10 cellular contexts compared by ENCODE assay signal in the genomic region with DNA sequence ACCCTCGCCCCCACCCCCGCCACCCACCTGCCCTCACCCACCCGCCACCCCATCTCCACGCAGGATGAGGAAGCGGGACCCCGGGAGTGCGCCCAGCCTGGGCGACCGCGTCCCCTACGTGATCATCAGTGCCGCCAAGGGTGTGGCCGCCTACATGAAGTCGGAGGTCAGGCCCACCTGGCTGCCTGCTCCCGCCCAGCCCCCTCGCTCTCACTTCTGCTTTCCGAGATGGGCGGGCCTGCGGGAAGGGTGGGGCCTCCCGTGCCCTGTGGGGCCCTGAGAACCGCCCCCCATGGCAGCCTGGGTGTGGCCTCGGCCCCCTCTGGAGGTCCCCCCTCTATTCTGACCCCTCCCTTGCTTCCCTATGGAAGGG. TPM values are rescaled to one million over a fixed set of nuclear protein-coding genes. Genes with fewer than 3 reads are reported as not detected.
DNase-seq lines count a peak whose midpoint lies in the region; ATAC-seq and TF ChIP-seq lines count a peak whose summit lies in the region.
"Had no signal": no experiment of that assay in that cellular context is flagged by ENCODE, and none has a peak within 500 bp of the region (broad histone marks: within the 10 kb centered on the region; RNA-seq: fewer than 3 reads in every experiment).

No MANE protein-coding gene starts in this region.

- no peak for TF ChIP-seq EP300 in gastroesophageal sphincter (IDR thresholded peaks at IDR 0.05)

- no peaks in the 10 kb centered on the region for H3K36me3 ChIP-seq in gastroesophageal sphincter

- H3K27ac ChIP-seq in HL-60 (replicated peaks) (peak overlapping the region; percentile 14; the same call in 1 of the 2 replicates), gastroesophageal sphincter (no peak overlapping the region)

- H3K27me3 ChIP-seq in HL-60 (ENCODE audit: insufficient read depth, poor library complexity, severe bottlenecking) (no peaks in the 10 kb centered on the region), gastroesophageal sphincter (peaks cover 47% of the 10 kb centered on the region)

- no peak for TF ChIP-seq POLR2A in gastroesophageal sphincter (IDR thresholded peaks at IDR 0.05)

- H3K4me3 ChIP-seq in GM12865 (ENCODE audit: low read depth, low read length): peak overlapping the region; percentile 65
- H3K4me3 ChIP-seq in HL-60 (replicated peaks; ENCODE audit: insufficient read depth, low read length): no peak overlapping the region
- H3K4me3 ChIP-seq in gastroesophageal sphincter: no peak overlapping the region

- DNase-seq in GM12865 (ENCODE audit: low read depth): peak; percentile 97
- peak; percentile 73 to 81 for DNase-seq in HL-60 (ENCODE audit: low read depth in 1 of 2, low spot score in 1 of 2)
- no peak for DNase-seq in NK-92 (lab: John Stamatoyannopoulos, UW; ENCODE audit: unreplicated experiment)
- DNase-seq in activated CD4-positive, alpha-beta T cell treated with anti-CD3 and anti-CD28 coated beads for 1 hour: no peak
- DNase-seq in NCI-H526 treated with DMSO at 0.1 percent for 48 hours (lab: John Stamatoyannopoulos, UW): no peak
- DNase-seq: DMS 273 treated with DMSO at 0.1 percent for 48 hours had no signal

- TF ChIP-seq CTCF in GM12865 (IDR thresholded peaks at IDR 0.05; ENCODE audit: insufficient read depth, low read depth, low read length, missing control alignments): no peak
- TF ChIP-seq CTCF in HL-60 (IDR thresholded peaks at IDR 0.05; ENCODE audit: insufficient read depth, low read length): no peak
- no peak for TF ChIP-seq CTCF in gastroesophageal sphincter (IDR thresholded peaks at IDR 0.05)

- H3K4me1 ChIP-seq in gastroesophageal sphincter: peaks cover 0 to 17% (median 4%) of the 10 kb centered on the region in 3 donors

- ATAC-seq in GM21529 (IDR thresholded peaks at IDR 0.05; ENCODE audit: unreplicated experiment): peak; percentile 47
- peak; percentile 16 for ATAC-seq in gastroesophageal sphincter
- no peak for ATAC-seq in GM19452 (IDR thresholded peaks at IDR 0.05; ENCODE audit: unreplicated experiment)

- H3K9me3 ChIP-seq in gastroesophageal sphincter: no peaks in the 10 kb centered on the region

- 90% methylated on average over 4 of the region's 22 CpGs; no CpG with 5 or more reads in 1 of the 2 donors for WGBS in gastroesophageal sphincter (ENCODE audit: low coverage in 1 of 2), 2 donors

RNA-seq across cellular contexts. Expression of gene SPIB, which starts 3.1 kb away (rescaled TPM):
- total RNA-seq in gastroesophageal sphincter: not detected
- total RNA-seq: kidney epithelial cell had no signal

RNA-seq across cellular contexts. Expression of gene MYBPC2, which starts 17.0 kb away (rescaled TPM):
- total RNA-seq in gastroesophageal sphincter: not detected

RNA-seq across cellular contexts. Expression of gene POLD1, which starts 31.5 kb away (rescaled TPM):
- total RNA-seq in gastroesophageal sphincter: 10 to 100 TPM in 2 of 4 donors, 1 to 10 TPM in 2; 7.2 to 13.7 (median 10.3) TPM

RNA-seq across cellular contexts. Expression of gene NR1H2, which starts 39.4 kb away (rescaled TPM):
- 100 to 1,000 TPM; 138 to 191 (median 145) TPM for total RNA-seq in gastroesophageal sphincter

RNA-seq across cellular contexts. Expression of gene NAPSA, which starts 50.2 kb away (rescaled TPM):
- total RNA-seq in gastroesophageal sphincter: 1 to 10 TPM in 1 of 4 donors, not detected in 3; 1.0 TPM

Comparison
In these comparisons a context has a peak if more than half of its experiments do, and no peak if none do; other contexts are left out.
1. DNase-seq: peak in GM12865 (single experiment) and HL-60 (2 of 2); none in NK-92 (single experiment), activated CD4-positive, alpha-beta T cell treated with anti-CD3 and anti-CD28 coated beads for 1 hour (single experiment) and NCI-H526 treated with DMSO at 0.1 percent for 48 hours (single experiment).